9 cellular contexts compared by ENCODE assay signal in genomic region chr2:231648579-231649174, GRCh38. TPM values are rescaled to one million over a fixed set of nuclear protein-coding genes. Genes with fewer than 3 reads are reported as not detected.
DNase-seq lines count a peak whose midpoint lies in the region; FAIRE-seq and TF ChIP-seq lines count a peak whose summit lies in the region.
"Had no signal": no experiment of that assay in that cellular context is flagged by ENCODE, and none has a peak within 500 bp of the region (broad histone marks: within the 10 kb centered on the region; RNA-seq: fewer than 3 reads in every experiment).

No MANE protein-coding gene starts in this region.

- no peaks in the 10 kb centered on the region for H3K9me3 Mint-ChIP-seq in H9
- no peaks in the 10 kb centered on the region for H3K9me3 Mint-ChIP-seq in activated T-cell treated with anti-CD3 and anti-CD28 coated beads, Interleukin-2, amount 50 U/mL, for 24 hours

- H3K79me2 ChIP-seq in H9 (ENCODE audit: insufficient read depth, low read length), result no peaks in the 10 kb centered on the region

- no peak overlapping the region for H2BK20ac ChIP-seq in H9 (ENCODE audit: low read depth, low read length, poor library complexity, severe bottlenecking)

- peak overlapping the region; percentile 21 for H3K18ac ChIP-seq in H9 (ENCODE audit: insufficient read length, low read depth, low read length)

- no peaks in the 10 kb centered on the region; the same call in 1 of the 2 replicates for H3K27me3 Mint-ChIP-seq in H9 (ENCODE audit: low read depth)
- H3K27me3 Mint-ChIP-seq in activated T-cell treated with anti-CD3 and anti-CD28 coated beads, Interleukin-2, amount 50 U/mL, for 24 hours, result no peaks in the 10 kb centered on the region

- no peaks in the 10 kb centered on the region for H3K9me3 ChIP-seq in H9 (ENCODE audit: control insufficient read depth, low read depth, low read length)

- no peaks in the 10 kb centered on the region; a peak in 1 of 7 replicates for H3K36me3 Mint-ChIP-seq in H9 (ENCODE audit: insufficient read depth in 1 of 3, low read depth in 3 of 3)
- H3K36me3 Mint-ChIP-seq in activated T-cell treated with anti-CD3 and anti-CD28 coated beads, Interleukin-2, amount 50 U/mL, for 24 hours (ENCODE audit: low read depth), result no peaks in the 10 kb centered on the region

- no peaks in the 10 kb centered on the region for H3K27me3 ChIP-seq in H9 (ENCODE audit: insufficient read depth, low read length)

- no peak overlapping the region for H2AK5ac ChIP-seq in H9 (ENCODE audit: insufficient read length, low read length)

- no peak for FAIRE-seq in D721Med (lab: Jason Lieb, UNC)

- H3K56ac ChIP-seq in H9 (ENCODE audit: insufficient read length, low read depth, low read length), result no peak overlapping the region

- no CpG with 5 or more reads among the region's 9 CpGs for WGBS in H9 (ENCODE audit: extremely low coverage, insufficient read length, low lambda C conversion rate)

- H4K91ac ChIP-seq in H9 (ENCODE audit: insufficient read length, low read depth, low read length), result no peak overlapping the region

- peaks cover 2% of the 10 kb centered on the region; the same call in 1 of the 2 replicates for H3K4me1 ChIP-seq in H9 (ENCODE audit: insufficient read depth, low read length)

- H3T11ph ChIP-seq in H9 (ENCODE audit: low read length), result no peak overlapping the region

- no peak overlapping the region for H3K23ac ChIP-seq in H9 (ENCODE audit: insufficient read length, low read depth, low read length)

- no peak overlapping the region for H2BK5ac ChIP-seq in H9 (ENCODE audit: insufficient read length, low read length)

- intact Hi-C loops in posterior cingulate gyrus (cut with DNase I), result no loop called here

- peak overlapping the region in 2 of 3 experiments; percentile 58 to 92; a peak in 2 of 7 replicates for H3K27ac Mint-ChIP-seq in H9
- no peak overlapping the region for H3K27ac Mint-ChIP-seq in activated T-cell treated with anti-CD3 and anti-CD28 coated beads, Interleukin-2, amount 50 U/mL, for 24 hours

- no peak overlapping the region for H3K4me2 ChIP-seq in H9 (ENCODE audit: insufficient read depth, insufficient read length, low read length)

- no peak overlapping the region for H3K9ac ChIP-seq in H9 (ENCODE audit: extremely low read depth, insufficient read length, low read length)

- no peaks in the 10 kb centered on the region for H3K79me1 ChIP-seq in H9 (ENCODE audit: insufficient read depth, low read depth, low read length, poor library complexity, severe bottlenecking)

- H2BK120ac ChIP-seq in H9 (ENCODE audit: low read depth, low read length, poor library complexity, severe bottlenecking), result no peak overlapping the region

- peak; percentile 61 for DNase-seq in D721Med (ENCODE audit: insufficient read length, low spot score)
- peak; percentile 86 for DNase-seq in H9
- DNase-seq in NOMO-1 treated with DMSO at 0.1 percent for 48 hours (lab: John Stamatoyannopoulos, UW; ENCODE audit: unreplicated experiment), result peak; percentile 54
- peak; percentile 69 for DNase-seq in activated T-cell treated with anti-CD3 and anti-CD28 coated beads, Interleukin-2, amount 50 U/mL, for 24 hours
- DNase-seq in foreskin fibroblast, result peak in 1 of 2 donors; percentile 79
- peak in 8 of 10 donors; percentile 37 to 90 (median 62) for DNase-seq in posterior cingulate gyrus
- no peak for DNase-seq in middle frontal gyrus (ENCODE audit: extremely low spot score, low spot score)
- no peak for DNase-seq in globus pallidus (ENCODE audit: low spot score)

- H3K4me1 Mint-ChIP-seq in H9, result peaks cover 19 to 26% of the 10 kb centered on the region in 2 experiments
- H3K4me1 Mint-ChIP-seq in activated T-cell treated with anti-CD3 and anti-CD28 coated beads, Interleukin-2, amount 50 U/mL, for 24 hours (ENCODE audit: low read depth), result peaks cover 2% of the 10 kb centered on the region

- H4K20me1 ChIP-seq in H9 (ENCODE audit: control insufficient read depth, insufficient read depth, insufficient read length), result peaks cover 3% of the 10 kb centered on the region

- H2BK15ac ChIP-seq in H9 (ENCODE audit: low read depth, low read length), result no peak overlapping the region

- H3K23me2 ChIP-seq in H9 (ENCODE audit: insufficient read length, low read depth, low read length, poor library complexity, severe bottlenecking), result peaks cover 3% of the 10 kb centered on the region

- no peak overlapping the region for H3K4me3 ChIP-seq in foreskin fibroblast (ENCODE audit: low read depth in 1 of 2, low read length in 2 of 2)

- no peak overlapping the region for H3K4ac ChIP-seq in H9 (ENCODE audit: low read depth, low read length)

- no peak overlapping the region for H4K5ac ChIP-seq in H9 (ENCODE audit: insufficient read length, low read depth, low read length)

- H4K8ac ChIP-seq in H9 (replicated peaks; ENCODE audit: insufficient read length, low read depth, low read length), result no peak overlapping the region

- peak; percentile 33 for TF ChIP-seq CTCF in D721Med (IDR thresholded peaks at IDR 0.05; ENCODE audit: insufficient read depth, missing control alignments)
- peak; percentile 74 for TF ChIP-seq CTCF in H9 (conservative IDR thresholded peaks at IDR 0.05)
- TF ChIP-seq CTCF in foreskin fibroblast (IDR thresholded peaks at IDR 0.05; ENCODE audit: low read depth, low read length), result peak; percentile 67

- H2AFZ ChIP-seq in H9 (ENCODE audit: low read length), result no peak overlapping the region

- H3K27ac ChIP-seq in H9 (ENCODE audit: insufficient read length, low read depth, low read length), result no peak overlapping the region

- H3K4me3 Mint-ChIP-seq in H9, result no peak overlapping the region
- H3K4me3 Mint-ChIP-seq in activated T-cell treated with anti-CD3 and anti-CD28 coated beads, Interleukin-2, amount 50 U/mL, for 24 hours, result no peak overlapping the region

- H3K14ac ChIP-seq in H9 (ENCODE audit: insufficient read depth, low read length), result no peak overlapping the region

- no peak overlapping the region for H2BK12ac ChIP-seq in H9 (ENCODE audit: insufficient read length, low read depth, low read length)

RNA-seq across cellular contexts. Expression of gene TEX44, which starts 56.0 kb away (rescaled TPM):
- not detected in 2 replicates for total RNA-seq in H9 (2021)
- total RNA-seq: T-helper 2 cell treated with Interferon-gamma antibody and Interleukin-4, amounts not matched to agents 100 ng/mL and 5 ng/mL, for 36 hours had no signal

RNA-seq across cellular contexts. Expression of gene PTMA, which starts 59.6 kb away (rescaled TPM):
- total RNA-seq in H9 (2021), result 1,963 and 2,010 TPM in 2 replicates

Comparison
In these comparisons a context has a peak if more than half of its experiments do, and no peak if none do; other contexts are left out.
1. DNase-seq: peak in D721Med (single experiment), H9 (single experiment), NOMO-1 treated with DMSO at 0.1 percent for 48 hours (single experiment), activated T-cell treated with anti-CD3 and anti-CD28 coated beads, Interleukin-2, amount 50 U/mL, for 24 hours (single experiment) and posterior cingulate gyrus (8 of 10); none in middle frontal gyrus (single experiment) and globus pallidus (single experiment).
2. Peak in every context shown above with its lines, with median percentiles within 50 percentile points of each other: CTCF ChIP-seq.